ENCODE assay signal across 8 cellular contexts in the genomic region with DNA sequence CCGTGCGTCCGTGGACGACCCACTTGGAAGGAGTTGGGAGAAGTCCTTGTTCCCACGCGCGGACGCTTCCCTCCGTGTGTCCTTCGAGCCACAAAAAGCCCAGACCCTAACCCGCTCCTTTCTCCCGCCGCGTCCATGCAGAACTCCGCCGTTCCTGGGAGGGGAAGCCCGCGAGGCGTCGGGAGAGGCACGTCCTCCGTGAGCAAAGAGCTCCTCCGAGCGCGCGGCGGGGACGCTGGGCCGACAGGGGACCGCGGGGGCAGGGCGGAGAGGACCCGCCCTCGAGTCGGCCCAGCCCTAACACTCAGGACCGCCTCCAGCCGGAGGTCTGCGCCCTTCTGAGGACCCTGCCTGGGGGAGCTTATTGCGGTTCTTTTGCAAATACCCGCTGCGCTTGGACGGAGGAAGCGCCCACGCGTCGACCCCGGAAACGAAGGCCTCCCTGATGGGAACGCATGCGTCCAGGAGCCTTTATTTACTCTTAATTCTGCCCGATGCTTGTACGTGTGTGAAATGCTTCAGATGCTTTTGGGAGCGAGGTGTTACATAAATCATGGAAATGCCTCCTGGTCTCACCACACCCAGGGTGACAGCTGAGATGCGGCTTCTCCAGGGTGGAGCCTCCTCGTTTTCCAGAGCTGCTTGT. TPM values are rescaled to one million over a fixed set of nuclear protein-coding genes. Genes with fewer than 3 reads are reported as not detected.
DNase-seq lines count a peak whose midpoint lies in the region; ATAC-seq, FAIRE-seq and TF ChIP-seq lines count a peak whose summit lies in the region.

No MANE protein-coding gene starts in this region.

- peaks cover 13% of the 10 kb centered on the region for H3K36me3 ChIP-seq in CD8-positive, alpha-beta memory T cell (ENCODE audit: insufficient read depth, low read length)
- H3K36me3 ChIP-seq in SK-N-MC (ENCODE audit: insufficient read depth, low read length) (peaks cover 25% of the 10 kb centered on the region), small intestine (ENCODE audit: control insufficient read depth in 2 of 2, insufficient read depth in 2 of 2, low read length in 2 of 2) (peaks cover 0 to 5% of the 10 kb centered on the region in 2 donors)

- CTCF ChIA-PET in CD8-positive, alpha-beta memory T cell (lab: Charles Lee), result no interaction called here
- CTCF ChIA-PET in HEK293T (lab: Yijun Ruan, JAX), result interaction anchor here (0.6 kb wide), 1 partner anchor 697 kb away, joined by 3 read pairs; no protein-coding TSS in a partner anchor

- peak overlapping the region; percentile 49 for H3K4me3 ChIP-seq in CD8-positive, alpha-beta memory T cell (ENCODE audit: low read length)
- H3K4me3 ChIP-seq in SK-N-MC (peak overlapping the region; percentile 71), small intestine (ENCODE audit: low read depth in 1 of 2, low read length in 2 of 2) (peak overlapping the region in 1 of 2 donors; percentile 48)

- H3K27me3 ChIP-seq in CD8-positive, alpha-beta memory T cell (ENCODE audit: insufficient read depth, low read length, poor library complexity, severe bottlenecking), result no peaks in the 10 kb centered on the region
- H3K27me3 ChIP-seq in small intestine (ENCODE audit: control insufficient read depth in 2 of 2, insufficient read depth in 2 of 2, low read length in 2 of 2), result peaks cover 4% of the 10 kb centered on the region in 2 donors

- no peak for DNase-seq in CD8-positive, alpha-beta memory T cell
- DNase-seq in HEK293T (ENCODE audit: extremely low spot score), result peak; percentile 56
- no peak for DNase-seq in SK-N-MC (ENCODE audit: low read depth, low spot score)
- peak; percentile 47 for DNase-seq in endothelial cell (ENCODE audit: low spot score)
- DNase-seq in naive B cell, result no peak
- no peak for DNase-seq in MV-4-11 (lab: John Stamatoyannopoulos, UW)
- no peak for DNase-seq in small intestine

- no peaks in the 10 kb centered on the region for H3K9me3 ChIP-seq in CD8-positive, alpha-beta memory T cell (ENCODE audit: low read length)
- H3K9me3 ChIP-seq in SK-N-MC (ENCODE audit: low read depth, low read length) (no peaks in the 10 kb centered on the region), small intestine (ENCODE audit: control insufficient read depth, low read depth) (no peaks in the 10 kb centered on the region)

- POLR2A ChIA-PET in CD8-positive, alpha-beta memory T cell (lab: Charles Lee), result no interaction called here
- POLR2A ChIA-PET in HEK293T (lab: Yijun Ruan, JAX), result interaction anchor here (0.8 to 1.6 kb wide), 2 partner anchors 31 to 32 kb away, joined by 3 to 5 read pairs; no protein-coding TSS in a partner anchor

- H3K4me3 Mint-ChIP-seq in CD8-positive, alpha-beta memory T cell, result peak overlapping the region; percentile 81 to 92 (median 83)
- H3K4me3 Mint-ChIP-seq in endothelial cell (ENCODE audit: unreplicated experiment), result peak overlapping the region; percentile 88
- H3K4me3 Mint-ChIP-seq in naive B cell, result peak overlapping the region; percentile 62 to 87 (median 76)

- H3K4me1 Mint-ChIP-seq in CD8-positive, alpha-beta memory T cell, result peaks cover 10 to 16% (median 14%) of the 10 kb centered on the region in 3 donors
- H3K4me1 Mint-ChIP-seq in endothelial cell (ENCODE audit: unreplicated experiment), result peaks cover 3% of the 10 kb centered on the region
- H3K4me1 Mint-ChIP-seq in naive B cell, result peaks cover 4 to 11% (median 10%) of the 10 kb centered on the region in 3 donors

- TF ChIP-seq CTCF in endothelial cell (IDR thresholded peaks at IDR 0.05; ENCODE audit: unreplicated experiment), result no peak

- peaks cover 4 to 29% (median 6%) of the 10 kb centered on the region in 3 donors for H3K36me3 Mint-ChIP-seq in CD8-positive, alpha-beta memory T cell
- peaks cover 21% of the 10 kb centered on the region for H3K36me3 Mint-ChIP-seq in endothelial cell (ENCODE audit: low read depth, unreplicated experiment)
- peaks cover 8 to 9% of the 10 kb centered on the region in 2 donors for H3K36me3 Mint-ChIP-seq in naive B cell

- no peak overlapping the region for H3K27ac ChIP-seq in CD8-positive, alpha-beta memory T cell (ENCODE audit: low read depth, low read length)
- H3K27ac ChIP-seq in SK-N-MC (no peak overlapping the region; the same call in 1 of the 2 replicates), small intestine (ENCODE audit: low read depth in 1 of 2, low read length in 1 of 2) (no peak overlapping the region)

- peaks cover 3 to 4% of the 10 kb centered on the region in 2 donors for H3K27me3 Mint-ChIP-seq in CD8-positive, alpha-beta memory T cell
- peaks cover 8% of the 10 kb centered on the region for H3K27me3 Mint-ChIP-seq in endothelial cell (ENCODE audit: unreplicated experiment)
- H3K27me3 Mint-ChIP-seq in naive B cell, result peaks cover 5 to 33% (median 32%) of the 10 kb centered on the region in 3 donors

- FAIRE-seq in small intestine (lab: Jason Lieb, UNC), result no peak

- H3K4me1 ChIP-seq in CD8-positive, alpha-beta memory T cell (ENCODE audit: insufficient read depth, low read length), result no peaks in the 10 kb centered on the region
- no peaks in the 10 kb centered on the region for H3K4me1 ChIP-seq in small intestine (ENCODE audit: control insufficient read depth in 2 of 2, insufficient read depth in 1 of 2, low read depth in 1 of 2, low read length in 1 of 2)

- WGBS in small intestine, 3 donors, result 1 to 2% (median 1%) methylated on average over 52 to 55 of the region's 55 CpGs

- H3K9ac ChIP-seq in SK-N-MC (ENCODE audit: insufficient read length), result no peak overlapping the region

- ATAC-seq in naive B cell (ENCODE audit: low read depth in 2 of 2), result peak in 1 of 2 donors; percentile 9
- ATAC-seq in GM18519 (IDR thresholded peaks at IDR 0.05; ENCODE audit: low FRiP score, unreplicated experiment), result no peak

- H3K27ac Mint-ChIP-seq in CD8-positive, alpha-beta memory T cell, result peak overlapping the region in 2 of 8 donors; percentile 46 to 50
- H3K27ac Mint-ChIP-seq in endothelial cell (ENCODE audit: unreplicated experiment), result no peak overlapping the region
- H3K27ac Mint-ChIP-seq in naive B cell, result peak overlapping the region in 1 of 6 donors; percentile 52

- no peaks in the 10 kb centered on the region for H3K9me3 Mint-ChIP-seq in CD8-positive, alpha-beta memory T cell
- no peaks in the 10 kb centered on the region for H3K9me3 Mint-ChIP-seq in endothelial cell (ENCODE audit: unreplicated experiment)
- peaks cover 0 to 3% (median 0%) of the 10 kb centered on the region in 7 donors for H3K9me3 Mint-ChIP-seq in naive B cell

TF ChIP-seq in HEK293T, 16 proteins besides CTCF, POLR2A, EP300 and RAD21:
- TF ChIP-seq, protein P1, sequence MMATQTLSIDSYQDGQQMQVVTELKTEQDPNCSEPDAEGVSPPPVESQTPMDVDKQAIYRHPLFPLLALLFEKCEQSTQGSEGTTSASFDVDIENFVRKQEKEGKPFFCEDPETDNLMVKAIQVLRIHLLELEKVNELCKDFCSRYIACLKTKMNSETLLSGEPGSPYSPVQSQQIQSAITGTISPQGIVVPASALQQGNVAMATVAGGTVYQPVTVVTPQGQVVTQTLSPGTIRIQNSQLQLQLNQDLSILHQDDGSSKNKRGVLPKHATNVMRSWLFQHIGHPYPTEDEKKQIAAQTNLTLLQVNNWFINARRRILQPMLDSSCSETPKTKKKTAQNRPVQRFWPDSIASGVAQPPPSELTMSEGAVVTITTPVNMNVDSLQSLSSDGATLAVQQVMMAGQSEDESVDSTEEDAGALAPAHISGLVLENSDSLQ (IDR thresholded peaks at IDR 0.05), result peak; percentile 77
- TF ChIP-seq FOXA1 (IDR thresholded peaks at IDR 0.05) (no peak), L3MBTL2 (conservative IDR thresholded peaks at IDR 0.05) (peak; percentile 63; the same call in 1 of the 2 replicates), SUZ12 (IDR thresholded peaks at IDR 0.05) (no peak)

RNA-seq across cellular contexts. Expression of a gene that starts 32.4 kb away (rescaled TPM):
- total RNA-seq in CD8-positive, alpha-beta memory T cell, result 10 to 100 TPM; 69.8 to 71.6 TPM
- polyA plus RNA-seq in CD8-positive, alpha-beta memory T cell, result 287 TPM
- total RNA-seq in endothelial cell (ENCODE audit: unreplicated experiment), result 151 TPM
- polyA plus RNA-seq in naive B cell (ENCODE audit: low read depth in 6 of 6), result 100 to 1,000 TPM; 101 to 156 (median 115) TPM
- polyA plus RNA-seq in small intestine, result 10 to 100 TPM; 55.7 to 71.1 (median 70.1) TPM

Comparison
In these comparisons a context has a peak if more than half of its experiments do, and no peak if none do; other contexts are left out.
1. DNase-seq: peak in HEK293T (single experiment) and endothelial cell (single experiment); none in CD8-positive, alpha-beta memory T cell (0 of 5), SK-N-MC (single experiment), naive B cell (single experiment), MV-4-11 (single experiment) and small intestine (single experiment).
2. Peak in every context shown above with its lines, with median percentiles within 50 percentile points of each other: H3K4me3 Mint-ChIP-seq.